Comparison of ENCODE assay signal across 18 cellular contexts in genomic region chr1:56910441-56910985, GRCh38. TPM values are rescaled to one million over a fixed set of nuclear protein-coding genes. Genes with fewer than 3 reads are reported as not detected.
DNase-seq lines count a peak whose midpoint lies in the region; ATAC-seq and TF ChIP-seq lines count a peak whose summit lies in the region.
"Had no signal": no experiment of that assay in that cellular context is flagged by ENCODE, and none has a peak within 500 bp of the region (broad histone marks: within the 10 kb centered on the region; RNA-seq: fewer than 3 reads in every experiment).

No MANE protein-coding gene starts in this region.

- peak in 1 of 2 donors; percentile 70 for ATAC-seq in left cardiac atrium
- ATAC-seq: PC-3 had no signal

- DNase-seq in HuH-7 (ENCODE audit: low spot score) (peak; percentile 73), NOMO-1 treated with dmso at 0.1 percent for 144 hours (lab: John Stamatoyannopoulos, UW; ENCODE audit: unreplicated experiment) (peak; percentile 75), left cardiac atrium (peak; percentile 25), pons (ENCODE audit: low spot score) (peak; percentile 1), NCI-H2196 (lab: John Stamatoyannopoulos, UW; ENCODE audit: unreplicated experiment) (no peak), T-helper 9 cell (no peak), GM10248 (ENCODE audit: extremely low spot score) (no peak)
- no peak for DNase-seq in T-helper 2 cell treated with Interferon-gamma antibody and Interleukin-4, amounts not matched to agents 5 μg/mL and 100 μg/mL, for 36 hours (ENCODE audit: low spot score)
- DNase-seq: activated CD4-positive, CD25-positive, alpha-beta regulatory T cell; activated effector memory CD4-positive, alpha-beta T cell treated with anti-CD3 and anti-CD28 coated beads, Interleukin-2, amount 50 U/mL, for 16 hours; anterior cingulate cortex; foreskin melanocyte; NCI-H1694 treated with DMSO at 0.1 percent for 48 hours; nephron progenitor cell; substantia nigra had no signal

- no peak overlapping the region for H3K27ac Mint-ChIP-seq in T-helper 2 cell treated with Interferon-gamma antibody and Interleukin-4, amounts not matched to agents 5 μg/mL and 100 μg/mL, for 36 hours
- H3K27ac Mint-ChIP-seq: memory B cell had no signal

- no peak for TF ChIP-seq CTCF in GM10248 (IDR thresholded peaks at IDR 0.05; ENCODE audit: control extremely low read depth, extremely low read depth, low read depth, missing control alignments)

- H3K36me3 Mint-ChIP-seq in T-helper 2 cell treated with Interferon-gamma antibody and Interleukin-4, amounts not matched to agents 5 μg/mL and 100 μg/mL, for 36 hours (ENCODE audit: low read depth): no peaks in the 10 kb centered on the region
- H3K36me3 Mint-ChIP-seq: memory B cell had no signal

- H3K4me3 Mint-ChIP-seq in T-helper 2 cell treated with Interferon-gamma antibody and Interleukin-4, amounts not matched to agents 5 μg/mL and 100 μg/mL, for 36 hours: no peak overlapping the region
- H3K4me3 Mint-ChIP-seq: memory B cell, nephron progenitor cell had no signal

- H3K27me3 Mint-ChIP-seq in T-helper 2 cell treated with Interferon-gamma antibody and Interleukin-4, amounts not matched to agents 5 μg/mL and 100 μg/mL, for 36 hours (ENCODE audit: low read depth): no peaks in the 10 kb centered on the region

- POLR2A ChIA-PET in GM10248 (lab: Yijun Ruan, JAX): no interaction called here

- no peaks in the 10 kb centered on the region for H3K9me3 Mint-ChIP-seq in T-helper 2 cell treated with Interferon-gamma antibody and Interleukin-4, amounts not matched to agents 5 μg/mL and 100 μg/mL, for 36 hours
- H3K9me3 Mint-ChIP-seq: memory B cell, nephron progenitor cell had no signal

- intact Hi-C loops in left cardiac atrium (cut with DNase I): no loop called here

- peaks cover 2% of the 10 kb centered on the region for H3K4me1 Mint-ChIP-seq in T-helper 2 cell treated with Interferon-gamma antibody and Interleukin-4, amounts not matched to agents 5 μg/mL and 100 μg/mL, for 36 hours (ENCODE audit: low read depth)
- H3K4me1 Mint-ChIP-seq: memory B cell, nephron progenitor cell had no signal

- CTCF ChIA-PET in GM10248 (lab: Yijun Ruan, JAX): no interaction called here

RNA-seq across cellular contexts. Expression of gene C8B, which starts 55.3 kb away (rescaled TPM):
- not detected for total RNA-seq in left cardiac atrium
- total RNA-seq: G401, PC-3 had no signal

RNA-seq across cellular contexts. Expression of gene C8A, which starts 55.9 kb away (rescaled TPM):
- not detected for total RNA-seq in left cardiac atrium
- total RNA-seq: G401, PC-3 had no signal

Comparison
In these comparisons a context has a peak if more than half of its experiments do, and no peak if none do; other contexts are left out.
1. DNase-seq: peak in HuH-7 (single experiment), NOMO-1 treated with dmso at 0.1 percent for 144 hours (single experiment), left cardiac atrium (single experiment) and pons (single experiment); none in NCI-H2196 (single experiment), T-helper 2 cell treated with Interferon-gamma antibody and Interleukin-4, amounts not matched to agents 5 μg/mL and 100 μg/mL, for 36 hours (single experiment), T-helper 9 cell (single experiment) and GM10248 (single experiment).